Comparison of ENCODE assay signal across 17 cellular contexts in genomic region chr5:96507128-96507527, GRCh38.
DNase-seq lines count a peak whose midpoint lies in the region; ATAC-seq and TF ChIP-seq lines count a peak whose summit lies in the region.
"Had no signal": no experiment of that assay in that cellular context is flagged by ENCODE, and none has a peak within 500 bp of the region (broad histone marks: within the 10 kb centered on the region; RNA-seq: fewer than 3 reads in every experiment).

No MANE protein-coding gene starts in this region.

- TF ChIP-seq CTCF in MCF 10A (IDR thresholded peaks at IDR 0.05; ENCODE audit: unreplicated experiment) (no peak), breast epithelium (IDR thresholded peaks at IDR 0.05) (no peak), IMR-90 (conservative IDR thresholded peaks at IDR 0.05; ENCODE audit: low read depth, low read length) (no peak), foreskin keratinocyte (conservative IDR thresholded peaks at IDR 0.05) (no peak)

- CTCF ChIA-PET in MCF 10A (lab: Yijun Ruan, JAX): interaction anchor here (2.2 kb wide), 1 partner anchor 15 kb away, joined by 8 read pairs; no protein-coding TSS in a partner anchor
- CTCF ChIA-PET in IMR-90 (lab: Yijun Ruan, JAX): no interaction called here

- no peaks in the 10 kb centered on the region for H3K4me1 ChIP-seq in breast epithelium
- H3K4me1 ChIP-seq in IMR-90 (ENCODE audit: control insufficient read depth, insufficient read depth, low read length): peaks cover 9% of the 10 kb centered on the region
- H3K4me1 ChIP-seq in foreskin keratinocyte: no peaks in the 10 kb centered on the region
- H3K4me1 ChIP-seq: BLaER1, Caco-2, HAP-1 had no signal

- BruUV-seq in MCF 10A (replicated peaks; lab: Mats Ljungman, UMichigan) (no TSS peak), IMR-90 (replicated peaks; lab: Mats Ljungman, UMichigan) (no TSS peak)

- H3K4ac ChIP-seq in IMR-90 (ENCODE audit: low read depth, low read length): no peak overlapping the region

- no peak overlapping the region for H2BK5ac ChIP-seq in IMR-90 (ENCODE audit: low read depth, low read length, poor library complexity, severe bottlenecking)

- peak overlapping the region; percentile 35; the same call in 2 of the 3 replicates for H2BK15ac ChIP-seq in IMR-90 (ENCODE audit: low read depth, low read length)

- no peak overlapping the region for H2AK5ac ChIP-seq in IMR-90 (ENCODE audit: low read depth, low read length)

- H3K4me3 ChIP-seq in breast epithelium: no peak overlapping the region
- no peak overlapping the region for H3K4me3 ChIP-seq in IMR-90 (ENCODE audit: insufficient read depth, low read depth, low read length)
- H3K4me3 ChIP-seq: BLaER1, HAP-1 had no signal

- peak overlapping the region; percentile 41; the same call in 1 of the 2 replicates for H2BK20ac ChIP-seq in IMR-90 (ENCODE audit: low read depth, low read length)

- H3K36me3 Mint-ChIP-seq in MCF 10A (ENCODE audit: insufficient read depth, unreplicated experiment): no peaks in the 10 kb centered on the region
- H3K36me3 Mint-ChIP-seq: CD4-positive, CD25-positive, alpha-beta regulatory T cell; CD8-positive, alpha-beta T cell had no signal

- no peak overlapping the region for H3K23ac ChIP-seq in IMR-90 (ENCODE audit: low read depth, low read length)

- H3K4me1 Mint-ChIP-seq in MCF 10A (ENCODE audit: insufficient read depth, unreplicated experiment): peaks cover 22% of the 10 kb centered on the region
- H3K4me1 Mint-ChIP-seq: B cell; CD4-positive, CD25-positive, alpha-beta regulatory T cell had no signal

- H2AFZ ChIP-seq in IMR-90 (replicated peaks; ENCODE audit: low read length, poor library complexity): no peak overlapping the region

- H3K27me3 Mint-ChIP-seq in MCF 10A (ENCODE audit: insufficient read depth, unreplicated experiment): no peaks in the 10 kb centered on the region

- no peak overlapping the region; the same call in 1 of the 2 replicates for H2BK120ac ChIP-seq in IMR-90 (ENCODE audit: low read depth, low read length)

- intact Hi-C loops in MCF 10A (cut with micrococcal nuclease) (loop anchor here (5.0 kb wide), 1 partner anchor 650 kb away; no protein-coding TSS in a partner anchor), breast epithelium (cut with DNase I; ENCODE audit: low total_unique reads) (no loop called here), IMR-90 (cut with micrococcal nuclease) (no loop called here)

- H3K14ac ChIP-seq in IMR-90 (replicated peaks; ENCODE audit: low read depth, low read length): no peak overlapping the region

- peak overlapping the region; percentile 46 for H3K27ac Mint-ChIP-seq in MCF 10A (ENCODE audit: low read depth, unreplicated experiment)
- H3K27ac Mint-ChIP-seq: B cell; CD4-positive, CD25-positive, alpha-beta regulatory T cell; CD8-positive, alpha-beta T cell; HFFc6 had no signal

- H3K9me3 ChIP-seq in breast epithelium: no peaks in the 10 kb centered on the region
- no peaks in the 10 kb centered on the region for H3K9me3 ChIP-seq in IMR-90 (ENCODE audit: control insufficient read depth, insufficient read depth, low read length)
- H3K9me3 ChIP-seq: BLaER1, Caco-2, HAP-1 had no signal

- dilution Hi-C loops in IMR-90 (cut with HindIII; ENCODE audit: low sequenced_read_pairs, unreplicated experiment): no loop called here

- TF ChIP-seq POLR2A in breast epithelium (IDR thresholded peaks at IDR 0.05) (no peak), IMR-90 (IDR thresholded peaks at IDR 0.05; ENCODE audit: low read depth, low read length) (no peak)

- no peaks in the 10 kb centered on the region for H3K9me1 ChIP-seq in IMR-90 (ENCODE audit: insufficient read depth, low read length)

- H3K4me3 Mint-ChIP-seq in MCF 10A (ENCODE audit: unreplicated experiment): no peak overlapping the region
- H3K4me3 Mint-ChIP-seq: B cell; CD4-positive, CD25-positive, alpha-beta regulatory T cell; CD8-positive, alpha-beta T cell; HFFc6 had no signal

- WGBS in IMR-90 (ENCODE audit: extremely low coverage in 2 of 2, insufficient read length in 1 of 2), 2 experiments: no CpG with 5 or more reads among the region's 6 CpGs

- no peaks in the 10 kb centered on the region for H4K20me1 ChIP-seq in IMR-90 (ENCODE audit: insufficient read depth, low read length)
- H4K20me1 ChIP-seq: BLaER1 had no signal

- POLR2A ChIA-PET in MCF 10A (lab: Yijun Ruan, JAX): interaction anchor here (1.5 kb wide), 1 partner anchor 100 kb away, joined by 5 read pairs; no protein-coding TSS in a partner anchor
- POLR2A ChIA-PET in IMR-90 (lab: Charles Lee; ENCODE audit: unreplicated experiment): no interaction called here

- no peak overlapping the region for H2AK9ac ChIP-seq in IMR-90 (replicated peaks; ENCODE audit: low read depth, low read length, poor library complexity)

- H3K9ac ChIP-seq in IMR-90 (ENCODE audit: low read depth, low read length): no peak overlapping the region
- H3K9ac ChIP-seq: BLaER1 had no signal

- H3K27me3 ChIP-seq in breast epithelium: no peaks in the 10 kb centered on the region
- no peaks in the 10 kb centered on the region for H3K27me3 ChIP-seq in IMR-90 (ENCODE audit: control insufficient read depth, insufficient read depth, low read length)
- H3K27me3 ChIP-seq in foreskin keratinocyte: peaks cover 3% of the 10 kb centered on the region
- H3K27me3 ChIP-seq: BLaER1 had no signal

- in situ Hi-C loops in IMR-90 (cut with MboI; ENCODE audit: low sequenced_read_pairs): no loop called here

- H3K9me3 Mint-ChIP-seq in MCF 10A (ENCODE audit: unreplicated experiment): no peaks in the 10 kb centered on the region
- H3K9me3 Mint-ChIP-seq: CD8-positive, alpha-beta T cell; HFFc6 had no signal

- H3K27ac ChIP-seq in breast epithelium (no peak overlapping the region), IMR-90 (ENCODE audit: insufficient read depth, low read length) (no peak overlapping the region), foreskin keratinocyte (no peak overlapping the region)
- H3K27ac ChIP-seq: BLaER1, C4-2B had no signal

- H3K18ac ChIP-seq in IMR-90 (ENCODE audit: low read depth, low read length): no peak overlapping the region

- ATAC-seq in IMR-90 (ENCODE audit: low read depth) (no peak), foreskin keratinocyte (peak; percentile 26), GM21529 (IDR thresholded peaks at IDR 0.05; ENCODE audit: unreplicated experiment) (no peak), GM19351 (IDR thresholded peaks at IDR 0.05; ENCODE audit: unreplicated experiment) (no peak)
- ATAC-seq: CD8-positive, alpha-beta T cell had no signal

- DNase-seq in MCF 10A (ENCODE audit: unreplicated experiment) (no peak), breast epithelium (ENCODE audit: low spot score in 2 of 2) (no peak), IMR-90 (no peak), foreskin keratinocyte (no peak)
- DNase-seq: Caco-2; CD4-positive, CD25-positive, alpha-beta regulatory T cell; CD8-positive, alpha-beta T cell; DMS153; DND-41; GOT3; HFFc6 had no signal

- no peaks in the 10 kb centered on the region for H3K79me1 ChIP-seq in IMR-90 (ENCODE audit: low read depth in 1 of 2, low read length in 2 of 2)

- no peak for TF ChIP-seq RAD21 in IMR-90 (IDR thresholded peaks at IDR 0.05; ENCODE audit: low read length)

- no peak overlapping the region for H4K8ac ChIP-seq in IMR-90 (ENCODE audit: low read depth in 2 of 2, low read length in 2 of 2)

- H3K36me3 ChIP-seq in breast epithelium: no peaks in the 10 kb centered on the region
- H3K36me3 ChIP-seq in IMR-90 (ENCODE audit: control insufficient read depth, insufficient read depth, low read length): no peaks in the 10 kb centered on the region
- H3K36me3 ChIP-seq: BLaER1, HAP-1 had no signal

- no peak overlapping the region for H4K5ac ChIP-seq in IMR-90 (ENCODE audit: low read depth, low read length)

- no peak overlapping the region for H3K4me2 ChIP-seq in IMR-90 (ENCODE audit: low read depth, low read length)
- H3K4me2 ChIP-seq: BLaER1 had no signal

- no peak overlapping the region for H4K91ac ChIP-seq in IMR-90 (ENCODE audit: insufficient read depth, low read depth, low read length)

- H3K56ac ChIP-seq in IMR-90 (ENCODE audit: extremely low read depth, insufficient read depth, low read length): no peak overlapping the region

TF ChIP-seq in IMR-90, 13 proteins besides CTCF, POLR2A, EP300 and RAD21:
- no peak for TF ChIP-seq USF2 (IDR thresholded peaks at IDR 0.05; ENCODE audit: low read depth, low read length)
- no peak for TF ChIP-seq SMC3 (IDR thresholded peaks at IDR 0.05; ENCODE audit: low read depth, low read length)
- TF ChIP-seq MXI1 (IDR thresholded peaks at IDR 0.05; ENCODE audit: borderline replicate concordance, low read depth, low read length): no peak
- TF ChIP-seq FOS (IDR thresholded peaks at IDR 0.05; ENCODE audit: low read depth, low read length): no peak
TF ChIP-seq in IMR-90: peak in this region for 0.
